Comparison of ENCODE assay signal across 1 cellular context in the genomic region with DNA sequence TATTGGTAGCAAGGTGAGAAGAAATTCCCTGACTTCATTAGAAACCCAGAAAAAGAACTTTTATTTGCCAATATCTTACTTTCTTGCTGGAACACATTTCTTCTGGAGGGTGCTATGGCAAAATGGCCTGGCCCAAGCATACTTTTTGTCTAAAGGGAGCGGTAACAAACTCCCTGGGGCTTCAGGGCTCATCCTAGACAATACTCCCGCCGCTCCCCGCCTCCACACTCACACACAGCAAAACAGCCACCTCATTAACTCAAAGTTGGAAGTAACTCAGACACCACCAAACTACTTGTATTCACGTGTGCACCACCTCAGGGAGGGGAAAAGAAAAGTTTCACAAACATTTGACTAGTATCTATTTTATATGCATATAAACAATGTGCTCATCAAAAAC.
TF ChIP-seq lines count a peak whose summit lies in the region.

No MANE protein-coding gene starts in this region.

TF ChIP-seq in GM23338, 12 proteins besides CTCF, POLR2A, EP300 and RAD21 (continued from another document):
- TF ChIP-seq, protein P1, sequence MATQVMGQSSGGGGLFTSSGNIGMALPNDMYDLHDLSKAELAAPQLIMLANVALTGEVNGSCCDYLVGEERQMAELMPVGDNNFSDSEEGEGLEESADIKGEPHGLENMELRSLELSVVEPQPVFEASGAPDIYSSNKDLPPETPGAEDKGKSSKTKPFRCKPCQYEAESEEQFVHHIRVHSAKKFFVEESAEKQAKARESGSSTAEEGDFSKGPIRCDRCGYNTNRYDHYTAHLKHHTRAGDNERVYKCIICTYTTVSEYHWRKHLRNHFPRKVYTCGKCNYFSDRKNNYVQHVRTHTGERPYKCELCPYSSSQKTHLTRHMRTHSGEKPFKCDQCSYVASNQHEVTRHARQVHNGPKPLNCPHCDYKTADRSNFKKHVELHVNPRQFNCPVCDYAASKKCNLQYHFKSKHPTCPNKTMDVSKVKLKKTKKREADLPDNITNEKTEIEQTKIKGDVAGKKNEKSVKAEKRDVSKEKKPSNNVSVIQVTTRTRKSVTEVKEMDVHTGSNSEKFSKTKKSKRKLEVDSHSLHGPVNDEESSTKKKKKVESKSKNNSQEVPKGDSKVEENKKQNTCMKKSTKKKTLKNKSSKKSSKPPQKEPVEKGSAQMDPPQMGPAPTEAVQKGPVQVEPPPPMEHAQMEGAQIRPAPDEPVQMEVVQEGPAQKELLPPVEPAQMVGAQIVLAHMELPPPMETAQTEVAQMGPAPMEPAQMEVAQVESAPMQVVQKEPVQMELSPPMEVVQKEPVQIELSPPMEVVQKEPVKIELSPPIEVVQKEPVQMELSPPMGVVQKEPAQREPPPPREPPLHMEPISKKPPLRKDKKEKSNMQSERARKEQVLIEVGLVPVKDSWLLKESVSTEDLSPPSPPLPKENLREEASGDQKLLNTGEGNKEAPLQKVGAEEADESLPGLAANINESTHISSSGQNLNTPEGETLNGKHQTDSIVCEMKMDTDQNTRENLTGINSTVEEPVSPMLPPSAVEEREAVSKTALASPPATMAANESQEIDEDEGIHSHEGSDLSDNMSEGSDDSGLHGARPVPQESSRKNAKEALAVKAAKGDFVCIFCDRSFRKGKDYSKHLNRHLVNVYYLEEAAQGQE (IDR thresholded peaks at IDR 0.05; ENCODE audit: unreplicated experiment), result no peak
- TF ChIP-seq JUNB (IDR thresholded peaks at IDR 0.05; ENCODE audit: unreplicated experiment), result no peak
- TF ChIP-seq, protein P2, sequence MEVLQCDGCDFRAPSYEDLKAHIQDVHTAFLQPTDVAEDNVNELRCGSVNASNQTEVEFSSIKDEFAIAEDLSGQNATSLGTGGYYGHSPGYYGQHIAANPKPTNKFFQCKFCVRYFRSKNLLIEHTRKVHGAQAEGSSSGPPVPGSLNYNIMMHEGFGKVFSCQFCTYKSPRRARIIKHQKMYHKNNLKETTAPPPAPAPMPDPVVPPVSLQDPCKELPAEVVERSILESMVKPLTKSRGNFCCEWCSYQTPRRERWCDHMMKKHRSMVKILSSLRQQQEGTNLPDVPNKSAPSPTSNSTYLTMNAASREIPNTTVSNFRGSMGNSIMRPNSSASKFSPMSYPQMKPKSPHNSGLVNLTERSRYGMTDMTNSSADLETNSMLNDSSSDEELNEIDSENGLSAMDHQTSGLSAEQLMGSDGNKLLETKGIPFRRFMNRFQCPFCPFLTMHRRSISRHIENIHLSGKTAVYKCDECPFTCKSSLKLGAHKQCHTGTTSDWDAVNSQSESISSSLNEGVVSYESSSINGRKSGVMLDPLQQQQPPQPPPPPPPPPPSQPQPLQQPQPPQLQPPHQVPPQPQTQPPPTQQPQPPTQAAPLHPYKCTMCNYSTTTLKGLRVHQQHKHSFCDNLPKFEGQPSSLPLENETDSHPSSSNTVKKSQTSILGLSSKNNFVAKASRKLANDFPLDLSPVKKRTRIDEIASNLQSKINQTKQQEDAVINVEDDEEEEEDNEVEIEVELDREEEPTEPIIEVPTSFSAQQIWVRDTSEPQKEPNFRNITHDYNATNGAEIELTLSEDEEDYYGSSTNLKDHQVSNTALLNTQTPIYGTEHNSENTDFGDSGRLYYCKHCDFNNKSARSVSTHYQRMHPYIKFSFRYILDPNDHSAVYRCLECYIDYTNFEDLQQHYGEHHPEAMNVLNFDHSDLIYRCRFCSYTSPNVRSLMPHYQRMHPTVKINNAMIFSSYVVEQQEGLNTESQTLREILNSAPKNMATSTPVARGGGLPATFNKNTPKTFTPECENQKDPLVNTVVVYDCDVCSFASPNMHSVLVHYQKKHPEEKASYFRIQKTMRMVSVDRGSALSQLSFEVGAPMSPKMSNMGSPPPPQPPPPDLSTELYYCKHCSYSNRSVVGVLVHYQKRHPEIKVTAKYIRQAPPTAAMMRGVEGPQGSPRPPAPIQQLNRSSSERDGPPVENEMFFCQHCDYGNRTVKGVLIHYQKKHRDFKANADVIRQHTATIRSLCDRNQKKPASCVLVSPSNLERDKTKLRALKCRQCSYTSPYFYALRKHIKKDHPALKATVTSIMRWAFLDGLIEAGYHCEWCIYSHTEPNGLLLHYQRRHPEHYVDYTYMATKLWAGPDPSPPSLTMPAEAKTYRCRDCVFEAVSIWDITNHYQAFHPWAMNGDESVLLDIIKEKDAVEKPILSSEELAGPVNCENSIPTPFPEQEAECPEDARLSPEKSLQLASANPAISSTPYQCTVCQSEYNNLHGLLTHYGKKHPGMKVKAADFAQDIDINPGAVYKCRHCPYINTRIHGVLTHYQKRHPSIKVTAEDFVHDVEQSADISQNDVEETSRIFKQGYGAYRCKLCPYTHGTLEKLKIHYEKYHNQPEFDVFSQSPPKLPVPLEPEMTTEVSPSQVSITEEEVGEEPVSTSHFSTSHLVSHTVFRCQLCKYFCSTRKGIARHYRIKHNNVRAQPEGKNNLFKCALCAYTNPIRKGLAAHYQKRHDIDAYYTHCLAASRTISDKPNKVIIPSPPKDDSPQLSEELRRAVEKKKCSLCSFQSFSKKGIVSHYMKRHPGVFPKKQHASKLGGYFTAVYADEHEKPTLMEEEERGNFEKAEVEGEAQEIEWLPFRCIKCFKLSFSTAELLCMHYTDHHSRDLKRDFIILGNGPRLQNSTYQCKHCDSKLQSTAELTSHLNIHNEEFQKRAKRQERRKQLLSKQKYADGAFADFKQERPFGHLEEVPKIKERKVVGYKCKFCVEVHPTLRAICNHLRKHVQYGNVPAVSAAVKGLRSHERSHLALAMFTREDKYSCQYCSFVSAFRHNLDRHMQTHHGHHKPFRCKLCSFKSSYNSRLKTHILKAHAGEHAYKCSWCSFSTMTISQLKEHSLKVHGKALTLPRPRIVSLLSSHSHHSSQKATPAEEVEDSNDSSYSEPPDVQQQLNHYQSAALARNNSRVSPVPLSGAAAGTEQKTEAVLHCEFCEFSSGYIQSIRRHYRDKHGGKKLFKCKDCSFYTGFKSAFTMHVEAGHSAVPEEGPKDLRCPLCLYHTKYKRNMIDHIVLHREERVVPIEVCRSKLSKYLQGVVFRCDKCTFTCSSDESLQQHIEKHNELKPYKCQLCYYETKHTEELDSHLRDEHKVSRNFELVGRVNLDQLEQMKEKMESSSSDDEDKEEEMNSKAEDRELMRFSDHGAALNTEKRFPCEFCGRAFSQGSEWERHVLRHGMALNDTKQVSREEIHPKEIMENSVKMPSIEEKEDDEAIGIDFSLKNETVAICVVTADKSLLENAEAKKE (CRISPR knock-in tag; IDR thresholded peaks at IDR 0.05), result no peak
- TF ChIP-seq STAT1 (IDR thresholded peaks at IDR 0.05; ENCODE audit: unreplicated experiment), result no peak
- TF ChIP-seq, protein P3, sequence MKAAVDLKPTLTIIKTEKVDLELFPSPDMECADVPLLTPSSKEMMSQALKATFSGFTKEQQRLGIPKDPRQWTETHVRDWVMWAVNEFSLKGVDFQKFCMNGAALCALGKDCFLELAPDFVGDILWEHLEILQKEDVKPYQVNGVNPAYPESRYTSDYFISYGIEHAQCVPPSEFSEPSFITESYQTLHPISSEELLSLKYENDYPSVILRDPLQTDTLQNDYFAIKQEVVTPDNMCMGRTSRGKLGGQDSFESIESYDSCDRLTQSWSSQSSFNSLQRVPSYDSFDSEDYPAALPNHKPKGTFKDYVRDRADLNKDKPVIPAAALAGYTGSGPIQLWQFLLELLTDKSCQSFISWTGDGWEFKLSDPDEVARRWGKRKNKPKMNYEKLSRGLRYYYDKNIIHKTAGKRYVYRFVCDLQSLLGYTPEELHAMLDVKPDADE (IDR thresholded peaks at IDR 0.05), result no peak
